In genomic region chr19:44570984-44571684, GRCh38 we compare ENCODE assay signal across 1 cellular context.
TF ChIP-seq lines count a peak whose summit lies in the region.

No MANE protein-coding gene starts in this region.

TF ChIP-seq in HepG2, 621 proteins besides CTCF, POLR2A, EP300 and RAD21 (continued from another document and continues in another):
- TF ChIP-seq PAXIP1 (CRISPR knock-in tag; conservative IDR thresholded peaks at IDR 0.05) (peak; percentile 85), ZFY (CRISPR knock-in tag; IDR thresholded peaks at IDR 0.05) (0 out of 2 replicates have a peak, but pooled peaks have one; percentile 15), RFXAP (CRISPR knock-in tag; IDR thresholded peaks at IDR 0.05; ENCODE audit: borderline replicate concordance) (peak; percentile 45; the same call in 1 of the 2 replicates), RFX1 (IDR thresholded peaks at IDR 0.05) (no peak), ZNF280D (CRISPR knock-in tag; IDR thresholded peaks at IDR 0.05) (peak; percentile 81; the same call in 1 of the 2 replicates), FOXC1 (CRISPR knock-in tag; IDR thresholded peaks at IDR 0.05; ENCODE audit: borderline replicate concordance) (peak; percentile 70; the same call in 1 of the 2 replicates), IKZF5 (CRISPR knock-in tag; IDR thresholded peaks at IDR 0.05) (peak; percentile 16; the same call in 1 of the 2 replicates), ZNF724P (CRISPR knock-in tag; IDR thresholded peaks at IDR 0.05; ENCODE audit: borderline replicate concordance) (no peak), HCFC1 (IDR thresholded peaks at IDR 0.05; ENCODE audit: low read depth, low read length) (no peak), HOXA3 (CRISPR knock-in tag; IDR thresholded peaks at IDR 0.05) (peak; percentile 72; the same call in 1 of the 2 replicates), ZNF292 (CRISPR knock-in tag; IDR thresholded peaks at IDR 0.05; ENCODE audit: borderline replicate concordance, low read depth) (0 out of 2 replicates have a peak, but pooled peaks have one; percentile 52), FOXK1 (CRISPR knock-in tag; IDR thresholded peaks at IDR 0.05; ENCODE audit: borderline replicate concordance, low read depth) (no peak), ZNF747 (CRISPR knock-in tag; IDR thresholded peaks at IDR 0.05; ENCODE audit: borderline replicate concordance) (peak; percentile 36; the same call in 1 of the 2 replicates), STAT5B (CRISPR knock-in tag; IDR thresholded peaks at IDR 0.05) (no peak), HMG20B (CRISPR knock-in tag; conservative IDR thresholded peaks at IDR 0.05) (0 out of 2 replicates have a peak, but pooled peaks have one; percentile 49), ZSCAN30 (CRISPR knock-in tag; IDR thresholded peaks at IDR 0.05) (0 out of 2 replicates have a peak, but pooled peaks have one; percentile 22), ZC3H13 (CRISPR knock-in tag; IDR thresholded peaks at IDR 0.05) (no peak), ZNF605 (CRISPR knock-in tag; IDR thresholded peaks at IDR 0.05) (peak; percentile 42; the same call in 1 of the 2 replicates), ZNF784 (CRISPR knock-in tag; IDR thresholded peaks at IDR 0.05; ENCODE audit: borderline replicate concordance) (peak; percentile 70), CREB1 (IDR thresholded peaks at IDR 0.05) (no peak), CREB1 (CRISPR knock-in tag; IDR thresholded peaks at IDR 0.05) (peak; percentile 41; the same call in 1 of the 2 replicates), AHDC1 (CRISPR knock-in tag; IDR thresholded peaks at IDR 0.05; ENCODE audit: borderline replicate concordance) (peak; percentile 59; the same call in 1 of the 2 replicates), ZNF260 (CRISPR knock-in tag; IDR thresholded peaks at IDR 0.05; ENCODE audit: borderline replicate concordance, low read depth) (no peak), MED8 (CRISPR knock-in tag; IDR thresholded peaks at IDR 0.05; ENCODE audit: insufficient replicate concordance) (no peak), RXRB (CRISPR knock-in tag; IDR thresholded peaks at IDR 0.05; ENCODE audit: borderline replicate concordance) (peak; percentile 38; the same call in 1 of the 2 replicates), NCOR1 (IDR thresholded peaks at IDR 0.05; ENCODE audit: borderline replicate concordance, low read length) (peak; percentile 81; the same call in 1 of the 2 replicates), REPIN1 (CRISPR knock-in tag; IDR thresholded peaks at IDR 0.05; ENCODE audit: borderline replicate concordance, low read depth) (peak; percentile 23; the same call in 1 of the 2 replicates), ZMYM2 (CRISPR knock-in tag; IDR thresholded peaks at IDR 0.05) (peak; percentile 20), ZNF615 (CRISPR knock-in tag; IDR thresholded peaks at IDR 0.05; ENCODE audit: borderline replicate concordance) (0 out of 2 replicates have a peak, but pooled peaks have one; percentile 39), GATA4 (IDR thresholded peaks at IDR 0.05; ENCODE audit: borderline replicate concordance, low read depth) (no peak), GATAD2A (CRISPR knock-in tag; IDR thresholded peaks at IDR 0.05) (peak; percentile 81), ZNF350 (CRISPR knock-in tag; IDR thresholded peaks at IDR 0.05; ENCODE audit: borderline replicate concordance, low read depth) (peak; percentile 51; the same call in 1 of the 2 replicates), FOXP4 (CRISPR knock-in tag; IDR thresholded peaks at IDR 0.05) (peak; percentile 25; the same call in 1 of the 2 replicates), HNF4G (IDR thresholded peaks at IDR 0.05; ENCODE audit: borderline replicate concordance, low read depth, low read length) (peak; percentile 66; the same call in 1 of the 2 replicates), HNF4G (CRISPR knock-in tag; IDR thresholded peaks at IDR 0.05; ENCODE audit: borderline replicate concordance, low read depth) (no peak), SOX6 (IDR thresholded peaks at IDR 0.05) (no peak), SOX6 (CRISPR knock-in tag; IDR thresholded peaks at IDR 0.05) (peak; percentile 54), RNF2 (conservative IDR thresholded peaks at IDR 0.05; ENCODE audit: low read depth) (0 out of 2 replicates have a peak, but pooled peaks have one; percentile 16), ZFP37 (CRISPR knock-in tag; IDR thresholded peaks at IDR 0.05; ENCODE audit: borderline replicate concordance) (no peak), ZSCAN20 (CRISPR knock-in tag; IDR thresholded peaks at IDR 0.05; ENCODE audit: borderline replicate concordance) (no peak), YEATS4 (CRISPR knock-in tag; IDR thresholded peaks at IDR 0.05; ENCODE audit: borderline replicate concordance) (peak; percentile 52; the same call in 1 of the 2 replicates), TBX2 (CRISPR knock-in tag; IDR thresholded peaks at IDR 0.05; ENCODE audit: borderline replicate concordance) (peak; percentile 55), PHF5A (CRISPR knock-in tag; IDR thresholded peaks at IDR 0.05; ENCODE audit: low read depth, unreplicated experiment) (no peak), ZNF484 (CRISPR knock-in tag; IDR thresholded peaks at IDR 0.05; ENCODE audit: borderline replicate concordance, low read depth) (no peak), NCOA1 (CRISPR knock-in tag; IDR thresholded peaks at IDR 0.05) (0 out of 2 replicates have a peak, but pooled peaks have one; percentile 45), ZMYM3 (CRISPR knock-in tag; IDR thresholded peaks at IDR 0.05) (peak; percentile 66; the same call in 1 of the 2 replicates)
